1 cellular context compared by ENCODE assay signal in the genomic region with DNA sequence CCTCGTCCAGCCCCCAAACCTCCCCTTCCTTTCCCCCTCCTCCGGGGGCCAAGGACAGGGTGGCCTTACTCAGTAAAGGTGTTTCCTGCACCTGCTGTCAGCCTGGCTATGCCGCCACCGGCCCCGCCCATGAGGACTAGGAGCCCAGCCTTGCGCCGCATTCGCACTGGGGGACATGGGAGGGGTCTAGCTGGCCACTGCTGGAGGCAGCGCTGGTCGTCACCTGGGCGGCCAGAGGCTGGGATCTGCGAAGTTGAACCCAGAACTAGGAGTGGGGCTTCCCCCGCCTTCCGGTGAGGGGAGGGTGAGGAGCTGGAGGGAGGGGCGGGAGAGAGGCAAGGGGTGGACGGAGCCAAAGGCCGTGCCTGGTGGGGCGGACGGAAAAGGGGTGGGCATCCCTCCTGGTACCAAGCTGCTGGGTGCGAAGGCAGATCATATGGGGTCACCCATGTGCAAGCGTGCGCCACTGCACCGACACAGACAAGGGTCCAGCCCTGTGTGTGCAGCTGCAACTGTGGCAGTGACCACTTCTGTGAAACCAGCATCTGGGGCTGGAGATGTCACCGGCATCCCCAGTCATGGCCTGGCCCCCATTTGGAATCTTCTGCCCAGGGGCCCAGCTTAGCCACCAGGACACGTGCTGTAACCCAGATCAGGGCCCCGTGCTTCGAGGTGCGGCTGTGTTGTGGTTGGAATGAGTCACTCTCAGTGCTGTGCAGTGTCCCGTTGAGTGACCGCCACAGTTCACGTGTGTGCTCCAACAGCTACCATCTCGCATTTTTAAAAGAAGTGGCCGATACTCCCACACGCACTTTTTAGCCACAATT.
TF ChIP-seq lines count a peak whose summit lies in the region.

No MANE protein-coding gene starts in this region.

TF ChIP-seq in K562, 482 proteins besides CTCF, POLR2A, EP300 and RAD21 (continued from another document):
- TF ChIP-seq, protein P1, sequence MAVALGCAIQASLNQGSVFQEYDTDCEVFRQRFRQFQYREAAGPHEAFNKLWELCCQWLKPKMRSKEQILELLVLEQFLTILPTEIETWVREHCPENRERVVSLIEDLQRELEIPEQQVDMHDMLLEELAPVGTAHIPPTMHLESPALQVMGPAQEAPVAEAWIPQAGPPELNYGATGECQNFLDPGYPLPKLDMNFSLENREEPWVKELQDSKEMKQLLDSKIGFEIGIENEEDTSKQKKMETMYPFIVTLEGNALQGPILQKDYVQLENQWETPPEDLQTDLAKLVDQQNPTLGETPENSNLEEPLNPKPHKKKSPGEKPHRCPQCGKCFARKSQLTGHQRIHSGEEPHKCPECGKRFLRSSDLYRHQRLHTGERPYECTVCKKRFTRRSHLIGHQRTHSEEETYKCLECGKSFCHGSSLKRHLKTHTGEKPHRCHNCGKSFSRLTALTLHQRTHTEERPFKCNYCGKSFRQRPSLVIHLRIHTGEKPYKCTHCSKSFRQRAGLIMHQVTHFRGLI (CRISPR knock-in tag; IDR thresholded peaks at IDR 0.05): no peak
- TF ChIP-seq ZSCAN29 (IDR thresholded peaks at IDR 0.05) (no peak), ZKSCAN8 (CRISPR knock-in tag; IDR thresholded peaks at IDR 0.05) (no peak), MLLT1 (IDR thresholded peaks at IDR 0.05) (no peak), CCNT2 (IDR thresholded peaks at IDR 0.05; ENCODE audit: borderline replicate concordance, extremely low read depth, insufficient read length, low read depth, low read length) (no peak), ZBTB33 (CRISPR knock-in tag; IDR thresholded peaks at IDR 0.05) (no peak), EGR1 (conservative IDR thresholded peaks at IDR 0.05) (no peak)
- TF ChIP-seq, protein P2, sequence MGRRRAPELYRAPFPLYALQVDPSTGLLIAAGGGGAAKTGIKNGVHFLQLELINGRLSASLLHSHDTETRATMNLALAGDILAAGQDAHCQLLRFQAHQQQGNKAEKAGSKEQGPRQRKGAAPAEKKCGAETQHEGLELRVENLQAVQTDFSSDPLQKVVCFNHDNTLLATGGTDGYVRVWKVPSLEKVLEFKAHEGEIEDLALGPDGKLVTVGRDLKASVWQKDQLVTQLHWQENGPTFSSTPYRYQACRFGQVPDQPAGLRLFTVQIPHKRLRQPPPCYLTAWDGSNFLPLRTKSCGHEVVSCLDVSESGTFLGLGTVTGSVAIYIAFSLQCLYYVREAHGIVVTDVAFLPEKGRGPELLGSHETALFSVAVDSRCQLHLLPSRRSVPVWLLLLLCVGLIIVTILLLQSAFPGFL (CRISPR knock-in tag; IDR thresholded peaks at IDR 0.05): no peak
- TF ChIP-seq, protein P3, sequence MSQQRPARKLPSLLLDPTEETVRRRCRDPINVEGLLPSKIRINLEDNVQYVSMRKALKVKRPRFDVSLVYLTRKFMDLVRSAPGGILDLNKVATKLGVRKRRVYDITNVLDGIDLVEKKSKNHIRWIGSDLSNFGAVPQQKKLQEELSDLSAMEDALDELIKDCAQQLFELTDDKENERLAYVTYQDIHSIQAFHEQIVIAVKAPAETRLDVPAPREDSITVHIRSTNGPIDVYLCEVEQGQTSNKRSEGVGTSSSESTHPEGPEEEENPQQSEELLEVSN (IDR thresholded peaks at IDR 0.05; ENCODE audit: borderline replicate concordance in 1 of 2, extremely low read depth in 1 of 2, insufficient read depth in 1 of 2, insufficient read length in 1 of 2, low read depth in 1 of 2, low read length in 1 of 2, poor library complexity in 1 of 2, severe bottlenecking in 1 of 2): peak in 1 of 2 experiments; percentile 36
- TF ChIP-seq, protein P4, sequence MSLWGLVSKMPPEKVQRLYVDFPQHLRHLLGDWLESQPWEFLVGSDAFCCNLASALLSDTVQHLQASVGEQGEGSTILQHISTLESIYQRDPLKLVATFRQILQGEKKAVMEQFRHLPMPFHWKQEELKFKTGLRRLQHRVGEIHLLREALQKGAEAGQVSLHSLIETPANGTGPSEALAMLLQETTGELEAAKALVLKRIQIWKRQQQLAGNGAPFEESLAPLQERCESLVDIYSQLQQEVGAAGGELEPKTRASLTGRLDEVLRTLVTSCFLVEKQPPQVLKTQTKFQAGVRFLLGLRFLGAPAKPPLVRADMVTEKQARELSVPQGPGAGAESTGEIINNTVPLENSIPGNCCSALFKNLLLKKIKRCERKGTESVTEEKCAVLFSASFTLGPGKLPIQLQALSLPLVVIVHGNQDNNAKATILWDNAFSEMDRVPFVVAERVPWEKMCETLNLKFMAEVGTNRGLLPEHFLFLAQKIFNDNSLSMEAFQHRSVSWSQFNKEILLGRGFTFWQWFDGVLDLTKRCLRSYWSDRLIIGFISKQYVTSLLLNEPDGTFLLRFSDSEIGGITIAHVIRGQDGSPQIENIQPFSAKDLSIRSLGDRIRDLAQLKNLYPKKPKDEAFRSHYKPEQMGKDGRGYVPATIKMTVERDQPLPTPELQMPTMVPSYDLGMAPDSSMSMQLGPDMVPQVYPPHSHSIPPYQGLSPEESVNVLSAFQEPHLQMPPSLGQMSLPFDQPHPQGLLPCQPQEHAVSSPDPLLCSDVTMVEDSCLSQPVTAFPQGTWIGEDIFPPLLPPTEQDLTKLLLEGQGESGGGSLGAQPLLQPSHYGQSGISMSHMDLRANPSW (CRISPR knock-in tag; IDR thresholded peaks at IDR 0.05): no peak
